12 cellular contexts compared by ENCODE assay signal in genomic region chr13:48319458-48320395, GRCh38. TPM values are rescaled to one million over a fixed set of nuclear protein-coding genes. Genes with fewer than 3 reads are reported as not detected.
DNase-seq lines count a peak whose midpoint lies in the region; ATAC-seq, FAIRE-seq and TF ChIP-seq lines count a peak whose summit lies in the region.
"Had no signal": no experiment of that assay in that cellular context is flagged by ENCODE, and none has a peak within 500 bp of the region (broad histone marks: within the 10 kb centered on the region; RNA-seq: fewer than 3 reads in every experiment).

No MANE protein-coding gene starts in this region.

- POLR2A ChIA-PET in A673 (lab: Charles Lee; ENCODE audit: low non-redundant PET), result no interaction called here

- TF ChIP-seq CTCF in kidney (IDR thresholded peaks at IDR 0.05; ENCODE audit: borderline replicate concordance, extremely low read depth, insufficient read depth), result no peak
- no peak for TF ChIP-seq CTCF in omental fat pad (IDR thresholded peaks at IDR 0.05)
- TF ChIP-seq CTCF in A673 (conservative IDR thresholded peaks at IDR 0.05; ENCODE audit: low read depth, low read length), result no peak

- peaks cover 74% of the 10 kb centered on the region for H3K36me3 Mint-ChIP-seq in activated T-cell treated with anti-CD3 and anti-CD28 coated beads, Interleukin-2, amount 50 U/mL, for 24 hours (ENCODE audit: low read depth)
- H3K36me3 Mint-ChIP-seq in stimulated activated effector memory CD8-positive, alpha-beta T cell treated with anti-CD3 and anti-CD28 coated beads, Interleukin-12 subunit alpha, Interleukin-12 subunit beta, amount 100 ng/mL, for 72 hours, result peaks cover 23% of the 10 kb centered on the region

- no peak for FAIRE-seq in kidney (lab: Jason Lieb, UNC)

- ATAC-seq in activated CD4-positive, CD25-positive, alpha-beta regulatory T cell treated with anti-CD3 and anti-CD28 coated beads, Interleukin-2, amount 50 U/mL, for 24 hours, result peak; percentile 52
- peak; percentile 65 for ATAC-seq in stimulated activated effector memory CD8-positive, alpha-beta T cell treated with anti-CD3 and anti-CD28 coated beads, Interleukin-12 subunit alpha, Interleukin-12 subunit beta, amount 100 ng/mL, for 72 hours
- ATAC-seq in omental fat pad (ENCODE audit: low FRiP score), result no peak

- no peaks in the 10 kb centered on the region for H3K27me3 Mint-ChIP-seq in activated T-cell treated with anti-CD3 and anti-CD28 coated beads, Interleukin-2, amount 50 U/mL, for 24 hours

- H3K36me3 ChIP-seq in kidney (ENCODE audit: control insufficient read depth in 1 of 2, insufficient read depth in 2 of 2, low read length in 2 of 2) (no peaks in the 10 kb centered on the region), A673 (ENCODE audit: insufficient read depth, low read length, poor library complexity, severe bottlenecking) (peaks cover 6% of the 10 kb centered on the region)

- H3K9me3 ChIP-seq in kidney (ENCODE audit: control insufficient read depth in 1 of 2, low read length in 2 of 2) (peaks cover 0 to 4% of the 10 kb centered on the region in 2 donors), A673 (ENCODE audit: low read depth, low read length, poor library complexity, severe bottlenecking) (peaks cover 6% of the 10 kb centered on the region)

- peak overlapping the region; percentile 11 for H3K27ac Mint-ChIP-seq in activated T-cell treated with anti-CD3 and anti-CD28 coated beads, Interleukin-2, amount 50 U/mL, for 24 hours
- H3K27ac Mint-ChIP-seq in stimulated activated effector memory CD8-positive, alpha-beta T cell treated with anti-CD3 and anti-CD28 coated beads, Interleukin-12 subunit alpha, Interleukin-12 subunit beta, amount 100 ng/mL, for 72 hours, result peak overlapping the region; percentile 70

- H3K4me3 Mint-ChIP-seq in activated T-cell treated with anti-CD3 and anti-CD28 coated beads, Interleukin-2, amount 50 U/mL, for 24 hours, result peak overlapping the region; percentile 73
- H3K4me3 Mint-ChIP-seq in stimulated activated effector memory CD8-positive, alpha-beta T cell treated with anti-CD3 and anti-CD28 coated beads, Interleukin-12 subunit alpha, Interleukin-12 subunit beta, amount 100 ng/mL, for 72 hours, result peak overlapping the region; percentile 78

- no TSS peak for BruUV-seq in A673 (replicated peaks; lab: Mats Ljungman, UMichigan)

- peaks cover 54% of the 10 kb centered on the region for H3K4me1 Mint-ChIP-seq in activated T-cell treated with anti-CD3 and anti-CD28 coated beads, Interleukin-2, amount 50 U/mL, for 24 hours (ENCODE audit: low read depth)
- peaks cover 57% of the 10 kb centered on the region for H3K4me1 Mint-ChIP-seq in stimulated activated effector memory CD8-positive, alpha-beta T cell treated with anti-CD3 and anti-CD28 coated beads, Interleukin-12 subunit alpha, Interleukin-12 subunit beta, amount 100 ng/mL, for 72 hours

- no peak for DNase-seq in activated CD4-positive, CD25-positive, alpha-beta regulatory T cell (lab: John Stamatoyannopoulos, UW)
- DNase-seq in activated T-cell treated with anti-CD3 and anti-CD28 coated beads, Interleukin-2, amount 50 U/mL, for 24 hours, result peak; percentile 49
- DNase-seq in kidney, result peak; percentile 63
- no peak for DNase-seq in stimulated activated effector memory CD8-positive, alpha-beta T cell treated with anti-CD3 and anti-CD28 coated beads, Interleukin-12 subunit alpha, Interleukin-12 subunit beta, amount 100 ng/mL, for 72 hours (ENCODE audit: low spot score in 2 of 2)
- no peak for DNase-seq in omental fat pad (ENCODE audit: low spot score)
- no peak for DNase-seq in A673 (ENCODE audit: low spot score)
- DNase-seq in NCI-H446 (lab: John Stamatoyannopoulos, UW), result no peak
- DNase-seq: 8988T, dermis blood vessel endothelial cell, EL, KG1 had no signal

- no peak overlapping the region for H3K4me3 ChIP-seq in kidney (ENCODE audit: low read length in 2 of 2)
- H3K4me3 ChIP-seq in A673 (ENCODE audit: low read depth, low read length, poor library complexity, severe bottlenecking), result no peak overlapping the region

- CTCF ChIA-PET in A673 (lab: Charles Lee), result no interaction called here

- no peak overlapping the region for H3K9ac ChIP-seq in kidney (ENCODE audit: low read length in 2 of 2)

- H3K9me3 Mint-ChIP-seq in activated T-cell treated with anti-CD3 and anti-CD28 coated beads, Interleukin-2, amount 50 U/mL, for 24 hours, result peaks cover 12% of the 10 kb centered on the region
- peaks cover 2% of the 10 kb centered on the region for H3K9me3 Mint-ChIP-seq in stimulated activated effector memory CD8-positive, alpha-beta T cell treated with anti-CD3 and anti-CD28 coated beads, Interleukin-12 subunit alpha, Interleukin-12 subunit beta, amount 100 ng/mL, for 72 hours

- H3K27ac ChIP-seq in kidney (ENCODE audit: low read depth in 2 of 2, low read length in 2 of 2) (no peak overlapping the region), A673 (ENCODE audit: low read depth, low read length, poor library complexity, severe bottlenecking) (no peak overlapping the region)

- H3K27me3 ChIP-seq in A673 (replicated peaks; ENCODE audit: insufficient read depth, low read depth, low read length, poor library complexity), result no peaks in the 10 kb centered on the region

- intact Hi-C loops in kidney (cut with DNase I) (no loop called here), A673 (cut with micrococcal nuclease; ENCODE audit: unreplicated experiment) (no loop called here)

- no peaks in the 10 kb centered on the region for H3K4me1 ChIP-seq in kidney (ENCODE audit: control insufficient read depth in 1 of 2, insufficient read depth in 1 of 2, low read depth in 1 of 2, low read length in 2 of 2)
- H3K4me1 ChIP-seq in A673 (ENCODE audit: insufficient read depth, low read length, poor library complexity, severe bottlenecking), result no peaks in the 10 kb centered on the region

RNA-seq across cellular contexts. Expression of gene RB1, which starts 16.2 kb away (rescaled TPM):
- 46.5 TPM for total RNA-seq in kidney
- 12.3 TPM for polyA plus RNA-seq in kidney (ENCODE audit: insufficient read depth, low read depth, low replicate concordance)
- total RNA-seq in omental fat pad, result 10 to 100 TPM; 26.5 to 42.6 (median 37.5) TPM
- total RNA-seq in A673 (2021), result 52.9 and 57.1 TPM in 2 replicates

Comparison
In these comparisons a context has a peak if more than half of its experiments do, and no peak if none do; other contexts are left out.
1. DNase-seq: peak in activated T-cell treated with anti-CD3 and anti-CD28 coated beads, Interleukin-2, amount 50 U/mL, for 24 hours (single experiment) and kidney (single experiment); none in activated CD4-positive, CD25-positive, alpha-beta regulatory T cell (0 of 4), stimulated activated effector memory CD8-positive, alpha-beta T cell treated with anti-CD3 and anti-CD28 coated beads, Interleukin-12 subunit alpha, Interleukin-12 subunit beta, amount 100 ng/mL, for 72 hours (0 of 2), omental fat pad (single experiment), A673 (single experiment) and NCI-H446 (0 of 2).